1 cellular context compared by ENCODE assay signal in the genomic region with DNA sequence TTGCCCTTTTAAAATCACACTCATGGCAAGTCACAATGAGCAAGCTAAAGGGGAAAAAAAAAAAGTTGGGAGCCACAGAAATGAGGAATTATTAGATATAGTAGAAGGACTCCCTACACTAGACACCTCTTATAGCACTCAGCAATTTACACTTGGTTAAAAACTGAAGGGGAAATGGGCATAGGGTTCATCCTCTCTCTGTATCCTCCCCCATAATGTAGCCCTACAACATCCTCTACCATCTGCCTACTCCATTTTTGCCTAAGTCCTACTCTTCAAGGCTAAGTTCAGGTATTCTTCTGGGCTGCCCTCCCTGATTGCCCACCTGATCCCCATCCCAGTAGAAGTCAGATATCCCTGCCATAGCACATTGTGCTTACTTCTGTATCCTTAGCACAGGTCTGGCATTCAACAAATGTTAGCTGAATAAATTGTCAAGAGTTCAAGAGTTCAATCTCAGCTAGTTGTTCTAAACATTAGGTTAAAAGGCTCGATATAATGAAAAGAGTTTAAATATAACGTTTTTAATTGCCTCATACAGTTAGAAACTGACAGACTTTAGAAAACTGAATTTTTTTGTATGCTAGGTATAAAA.
A peak's percentile ranks its signal among the peaks of the same experiment; 100 is the strongest.
TF ChIP-seq lines count a peak whose summit lies in the region.

No MANE protein-coding gene starts in this region.

TF ChIP-seq in HepG2, 621 proteins besides CTCF, POLR2A, EP300 and RAD21:
- TF ChIP-seq ASH2L (IDR thresholded peaks at IDR 0.05; ENCODE audit: insufficient read length, low read depth, low read length) = peak; percentile 43
- no peak for TF ChIP-seq LRRFIP1 (CRISPR knock-in tag; conservative IDR thresholded peaks at IDR 0.05)
- TF ChIP-seq ZNF746 (CRISPR knock-in tag; IDR thresholded peaks at IDR 0.05) = no peak
- no peak for TF ChIP-seq ZFX (CRISPR knock-in tag; IDR thresholded peaks at IDR 0.05; ENCODE audit: low read depth)
- no peak for TF ChIP-seq ZNF724P (CRISPR knock-in tag; IDR thresholded peaks at IDR 0.05; ENCODE audit: borderline replicate concordance)
- TF ChIP-seq CCDC6 (CRISPR knock-in tag; IDR thresholded peaks at IDR 0.05) = no peak
- no peak for TF ChIP-seq ATF1 (CRISPR knock-in tag; IDR thresholded peaks at IDR 0.05)
- 0 out of 2 replicates have a peak, but pooled peaks have one; percentile 14 for TF ChIP-seq RARA (CRISPR knock-in tag; IDR thresholded peaks at IDR 0.05)
- TF ChIP-seq, protein P1, sequence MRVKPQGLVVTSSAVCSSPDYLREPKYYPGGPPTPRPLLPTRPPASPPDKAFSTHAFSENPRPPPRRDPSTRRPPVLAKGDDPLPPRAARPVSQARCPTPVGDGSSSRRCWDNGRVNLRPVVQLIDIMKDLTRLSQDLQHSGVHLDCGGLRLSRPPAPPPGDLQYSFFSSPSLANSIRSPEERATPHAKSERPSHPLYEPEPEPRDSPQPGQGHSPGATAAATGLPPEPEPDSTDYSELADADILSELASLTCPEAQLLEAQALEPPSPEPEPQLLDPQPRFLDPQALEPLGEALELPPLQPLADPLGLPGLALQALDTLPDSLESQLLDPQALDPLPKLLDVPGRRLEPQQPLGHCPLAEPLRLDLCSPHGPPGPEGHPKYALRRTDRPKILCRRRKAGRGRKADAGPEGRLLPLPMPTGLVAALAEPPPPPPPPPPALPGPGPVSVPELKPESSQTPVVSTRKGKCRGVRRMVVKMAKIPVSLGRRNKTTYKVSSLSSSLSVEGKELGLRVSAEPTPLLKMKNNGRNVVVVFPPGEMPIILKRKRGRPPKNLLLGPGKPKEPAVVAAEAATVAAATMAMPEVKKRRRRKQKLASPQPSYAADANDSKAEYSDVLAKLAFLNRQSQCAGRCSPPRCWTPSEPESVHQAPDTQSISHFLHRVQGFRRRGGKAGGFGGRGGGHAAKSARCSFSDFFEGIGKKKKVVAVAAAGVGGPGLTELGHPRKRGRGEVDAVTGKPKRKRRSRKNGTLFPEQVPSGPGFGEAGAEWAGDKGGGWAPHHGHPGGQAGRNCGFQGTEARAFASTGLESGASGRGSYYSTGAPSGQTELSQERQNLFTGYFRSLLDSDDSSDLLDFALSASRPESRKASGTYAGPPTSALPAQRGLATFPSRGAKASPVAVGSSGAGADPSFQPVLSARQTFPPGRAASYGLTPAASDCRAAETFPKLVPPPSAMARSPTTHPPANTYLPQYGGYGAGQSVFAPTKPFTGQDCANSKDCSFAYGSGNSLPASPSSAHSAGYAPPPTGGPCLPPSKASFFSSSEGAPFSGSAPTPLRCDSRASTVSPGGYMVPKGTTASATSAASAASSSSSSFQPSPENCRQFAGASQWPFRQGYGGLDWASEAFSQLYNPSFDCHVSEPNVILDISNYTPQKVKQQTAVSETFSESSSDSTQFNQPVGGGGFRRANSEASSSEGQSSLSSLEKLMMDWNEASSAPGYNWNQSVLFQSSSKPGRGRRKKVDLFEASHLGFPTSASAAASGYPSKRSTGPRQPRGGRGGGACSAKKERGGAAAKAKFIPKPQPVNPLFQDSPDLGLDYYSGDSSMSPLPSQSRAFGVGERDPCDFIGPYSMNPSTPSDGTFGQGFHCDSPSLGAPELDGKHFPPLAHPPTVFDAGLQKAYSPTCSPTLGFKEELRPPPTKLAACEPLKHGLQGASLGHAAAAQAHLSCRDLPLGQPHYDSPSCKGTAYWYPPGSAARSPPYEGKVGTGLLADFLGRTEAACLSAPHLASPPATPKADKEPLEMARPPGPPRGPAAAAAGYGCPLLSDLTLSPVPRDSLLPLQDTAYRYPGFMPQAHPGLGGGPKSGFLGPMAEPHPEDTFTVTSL (CRISPR knock-in tag; IDR thresholded peaks at IDR 0.05; ENCODE audit: borderline replicate concordance) = peak; percentile 7; the same call in 1 of the 2 replicates
- no peak for TF ChIP-seq DMAP1 (CRISPR knock-in tag; IDR thresholded peaks at IDR 0.05)
- no peak for TF ChIP-seq FOXO4 (CRISPR knock-in tag; conservative IDR thresholded peaks at IDR 0.05)
- no peak for TF ChIP-seq USF2 (IDR thresholded peaks at IDR 0.05; ENCODE audit: low read depth, low read length)
- no peak for TF ChIP-seq USF2 (CRISPR knock-in tag; IDR thresholded peaks at IDR 0.05; ENCODE audit: borderline replicate concordance)
- TF ChIP-seq STAT6 (CRISPR knock-in tag; IDR thresholded peaks at IDR 0.05; ENCODE audit: borderline replicate concordance) = no peak
- no peak for TF ChIP-seq NR2C2 (CRISPR knock-in tag; IDR thresholded peaks at IDR 0.05; ENCODE audit: borderline replicate concordance)
- TF ChIP-seq ZBTB2 (CRISPR knock-in tag; IDR thresholded peaks at IDR 0.05; ENCODE audit: low read depth) = no peak
